1 cellular context compared by ENCODE assay signal in genomic region chr3:108603689-108604088, GRCh38.
TF ChIP-seq lines count a peak whose summit lies in the region.

No MANE protein-coding gene starts in this region.

TF ChIP-seq in GM12878, 131 proteins besides CTCF, POLR2A, EP300 and RAD21:
- TF ChIP-seq RB1 (IDR thresholded peaks at IDR 0.05; ENCODE audit: borderline replicate concordance) (no peak), RUNX3 (IDR thresholded peaks at IDR 0.05; ENCODE audit: low read length) (peak; percentile 36; the same call in 1 of the 2 replicates)
TF ChIP-seq in GM12878: peak in this region for 1.
